ENCODE assay signal across 1 cellular context in the genomic region with DNA sequence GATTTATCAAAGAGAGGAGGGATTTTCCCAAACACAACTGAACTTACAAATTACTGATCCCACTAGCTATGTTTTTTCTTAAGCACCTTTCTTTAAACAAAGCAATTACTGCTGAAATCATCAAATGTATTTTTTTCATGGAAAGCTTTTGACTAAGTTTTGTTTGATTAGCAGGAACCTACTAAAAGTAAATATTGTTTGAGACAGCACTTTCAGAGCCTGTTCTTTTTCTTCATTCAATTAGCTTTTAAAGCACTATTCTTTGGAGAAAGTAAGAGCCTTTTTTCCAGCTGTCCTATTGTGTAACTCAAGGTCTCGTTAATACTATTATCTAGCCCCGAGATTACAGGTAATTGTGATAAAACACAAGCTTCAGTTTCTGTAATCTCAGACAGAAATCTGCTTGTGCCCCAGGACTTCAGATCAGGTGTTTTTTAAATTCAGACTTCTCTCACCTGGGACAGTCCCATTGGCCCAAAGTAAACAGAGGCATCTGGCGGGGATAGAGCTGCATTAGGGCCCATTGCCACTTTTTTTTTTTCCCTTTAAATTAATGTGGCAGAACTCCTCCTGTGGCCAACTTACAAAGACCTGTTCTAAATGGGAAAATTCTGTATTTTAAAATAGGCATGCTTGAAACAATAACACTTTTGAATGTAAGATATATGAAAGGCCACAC.
TF ChIP-seq lines count a peak whose summit lies in the region.

No MANE protein-coding gene starts in this region.

TF ChIP-seq in HEK293, 187 proteins besides CTCF, POLR2A, EP300 and RAD21 (continued from another document):
- TF ChIP-seq, protein P1, sequence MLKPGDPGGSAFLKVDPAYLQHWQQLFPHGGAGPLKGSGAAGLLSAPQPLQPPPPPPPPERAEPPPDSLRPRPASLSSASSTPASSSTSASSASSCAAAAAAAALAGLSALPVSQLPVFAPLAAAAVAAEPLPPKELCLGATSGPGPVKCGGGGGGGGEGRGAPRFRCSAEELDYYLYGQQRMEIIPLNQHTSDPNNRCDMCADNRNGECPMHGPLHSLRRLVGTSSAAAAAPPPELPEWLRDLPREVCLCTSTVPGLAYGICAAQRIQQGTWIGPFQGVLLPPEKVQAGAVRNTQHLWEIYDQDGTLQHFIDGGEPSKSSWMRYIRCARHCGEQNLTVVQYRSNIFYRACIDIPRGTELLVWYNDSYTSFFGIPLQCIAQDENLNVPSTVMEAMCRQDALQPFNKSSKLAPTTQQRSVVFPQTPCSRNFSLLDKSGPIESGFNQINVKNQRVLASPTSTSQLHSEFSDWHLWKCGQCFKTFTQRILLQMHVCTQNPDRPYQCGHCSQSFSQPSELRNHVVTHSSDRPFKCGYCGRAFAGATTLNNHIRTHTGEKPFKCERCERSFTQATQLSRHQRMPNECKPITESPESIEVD (tag by site-specific recombination; IDR thresholded peaks at IDR 0.05), result peak; percentile 84
- TF ChIP-seq KLF10 (tag by site-specific recombination; IDR thresholded peaks at IDR 0.05), result no peak
- peak; percentile 2; the same call in 1 of the 2 replicates for TF ChIP-seq ZNF335 (tag by site-specific recombination; conservative IDR thresholded peaks at IDR 0.05)
- no peak for TF ChIP-seq ZNF132 (tag by site-specific recombination; IDR thresholded peaks at IDR 0.05; ENCODE audit: borderline replicate concordance)
TF ChIP-seq in HEK293: peak in this region for 2.
